12 cellular contexts compared by ENCODE assay signal in genomic region chr14:90556050-90556477, GRCh38.
DNase-seq lines count a peak whose midpoint lies in the region; ATAC-seq, FAIRE-seq and TF ChIP-seq lines count a peak whose summit lies in the region.
"Had no signal": no experiment of that assay in that cellular context is flagged by ENCODE, and none has a peak within 500 bp of the region (broad histone marks: within the 10 kb centered on the region; RNA-seq: fewer than 3 reads in every experiment).

No MANE protein-coding gene starts in this region.

- H3K79me2 ChIP-seq in GM23338 (replicated peaks; ENCODE audit: insufficient read depth) = no peaks in the 10 kb centered on the region

- TF ChIP-seq CTCF in GM23338 (conservative IDR thresholded peaks at IDR 0.05; ENCODE audit: low read depth in 2 of 2) = no peak
- TF ChIP-seq CTCF in breast epithelium (IDR thresholded peaks at IDR 0.05) = no peak

- 0 out of 3 replicates have a peak overlapping the region, but pooled peaks have one; percentile 24 for H3K4me3 Mint-ChIP-seq in GM23338

- H3K4me1 ChIP-seq in GM23338 (ENCODE audit: insufficient read depth) (peaks cover 12% of the 10 kb centered on the region), rectal smooth muscle tissue (ENCODE audit: control insufficient read depth, insufficient read depth, low read length) (peaks cover 52% of the 10 kb centered on the region), breast epithelium (no peaks in the 10 kb centered on the region)

- peaks cover 18% of the 10 kb centered on the region for H3K4me1 Mint-ChIP-seq in GM23338

- no peaks in the 10 kb centered on the region for H3K27me3 ChIP-seq in GM23338 (ENCODE audit: insufficient read depth)
- H3K27me3 ChIP-seq in rectal smooth muscle tissue (ENCODE audit: control insufficient read depth, insufficient read depth, low read length) = no peaks in the 10 kb centered on the region
- H3K27me3 ChIP-seq in breast epithelium = no peaks in the 10 kb centered on the region

- intact Hi-C loops in breast epithelium (cut with DNase I; ENCODE audit: low total_unique reads) = no loop called here

- peak overlapping the region; percentile 64 for H3K4me2 ChIP-seq in GM23338

- ATAC-seq in GM23338 (peak; percentile 75), HG02870 (IDR thresholded peaks at IDR 0.05; ENCODE audit: unreplicated experiment) (no peak), GM18511 (IDR thresholded peaks at IDR 0.05; ENCODE audit: unreplicated experiment) (no peak)

- no peak overlapping the region for H3K27ac ChIP-seq in GM23338 (ENCODE audit: low read depth)
- peak overlapping the region; percentile 94 for H3K27ac ChIP-seq in caudate nucleus (ENCODE audit: low read depth, low read length)
- peak overlapping the region; percentile 89 for H3K27ac ChIP-seq in rectal smooth muscle tissue (ENCODE audit: low read depth, low read length)
- no peak overlapping the region for H3K27ac ChIP-seq in breast epithelium

- H2AFZ ChIP-seq in GM23338 = peak overlapping the region; percentile 86

- no peak for TF ChIP-seq POLR2A in breast epithelium (IDR thresholded peaks at IDR 0.05)

- H3F3A ChIP-seq in GM23338 (replicated peaks; ENCODE audit: low read depth) = no peaks in the 10 kb centered on the region

- no peak for FAIRE-seq in HTR-8/SVneo (lab: Jason Lieb, UNC)
- FAIRE-seq: GM18507 had no signal

- no peaks in the 10 kb centered on the region for H3K9me3 ChIP-seq in breast epithelium

- H3K27ac Mint-ChIP-seq in GM23338 = no peak overlapping the region

- H3K27me3 Mint-ChIP-seq in GM23338 (ENCODE audit: insufficient read depth, low read depth, poor library complexity) = peaks cover 18% of the 10 kb centered on the region

- H3K9me3 Mint-ChIP-seq in GM23338 = no peaks in the 10 kb centered on the region

- H3K9ac ChIP-seq in rectal smooth muscle tissue (ENCODE audit: low read length) = no peak overlapping the region

- H3K36me3 ChIP-seq in GM23338 (ENCODE audit: insufficient read depth) (no peaks in the 10 kb centered on the region), rectal smooth muscle tissue (ENCODE audit: control insufficient read depth, insufficient read depth, low read length) (no peaks in the 10 kb centered on the region), breast epithelium (no peaks in the 10 kb centered on the region)

- H3K36me3 Mint-ChIP-seq in GM23338 (ENCODE audit: low read depth) = no peaks in the 10 kb centered on the region; the same call in 2 of the 3 replicates

- H3K9me2 ChIP-seq in GM23338 (ENCODE audit: insufficient read depth) = no peaks in the 10 kb centered on the region

- DNase-seq in GM23338 (ENCODE audit: low spot score) (peak; percentile 84), caudate nucleus (lab: John Stamatoyannopoulos, UW) (peak in 29 of 61 donors; percentile 12 to 84 (median 43)), iPS-NIHi11 (ENCODE audit: low spot score) (peak; percentile 82), breast epithelium (ENCODE audit: low spot score in 2 of 2) (no peak), HTR-8/SVneo (ENCODE audit: insufficient read length, low spot score) (no peak)
- DNase-seq: activated CD8-positive, alpha-beta memory T cell treated with anti-CD3 and anti-CD28 coated beads for 24 hours; GOT3; NCI-H2081 had no signal

- H3K4me3 ChIP-seq in GM23338 = no peak overlapping the region
- H3K4me3 ChIP-seq in rectal smooth muscle tissue (ENCODE audit: low read length) = peak overlapping the region; percentile 45
- H3K4me3 ChIP-seq in breast epithelium = peak overlapping the region in 1 of 3 donors; percentile 32

- H4K20me1 ChIP-seq in GM23338 (replicated peaks; ENCODE audit: insufficient read depth) = no peaks in the 10 kb centered on the region

TF ChIP-seq in GM23338, 12 proteins besides CTCF, POLR2A, EP300 and RAD21 (continues in another document):
- no peak for TF ChIP-seq EZH2phosphoT487 (IDR thresholded peaks at IDR 0.05; ENCODE audit: unreplicated experiment)
- TF ChIP-seq JUNB (IDR thresholded peaks at IDR 0.05; ENCODE audit: unreplicated experiment) = no peak
- no peak for TF ChIP-seq CREB1 (CRISPR knock-in tag; IDR thresholded peaks at IDR 0.05; ENCODE audit: low read depth)
- no peak for TF ChIP-seq NANOG (IDR thresholded peaks at IDR 0.05; ENCODE audit: borderline replicate concordance)
- TF ChIP-seq EZH2 (IDR thresholded peaks at IDR 0.05; ENCODE audit: low read depth, unreplicated experiment) = no peak
- TF ChIP-seq STAT1 (IDR thresholded peaks at IDR 0.05; ENCODE audit: unreplicated experiment) = no peak
- TF ChIP-seq ZNF114 (CRISPR knock-in tag; IDR thresholded peaks at IDR 0.05) = no peak
- no peak for TF ChIP-seq ZNF331 (CRISPR knock-in tag; IDR thresholded peaks at IDR 0.05; ENCODE audit: low read depth)
- TF ChIP-seq ZNF462 (CRISPR knock-in tag; IDR thresholded peaks at IDR 0.05) = no peak
- no peak for TF ChIP-seq POLR2AphosphoS5 (IDR thresholded peaks at IDR 0.05; ENCODE audit: low read depth)
- no peak for TF ChIP-seq ETS1 (IDR thresholded peaks at IDR 0.05)

Comparison
In these comparisons a context has a peak if more than half of its experiments do, and no peak if none do; other contexts are left out.
1. DNase-seq: peak in GM23338 (single experiment) and iPS-NIHi11 (single experiment); none in breast epithelium (0 of 2) and HTR-8/SVneo (single experiment).
2. H3K27ac ChIP-seq: peak in caudate nucleus (single experiment) and rectal smooth muscle tissue (single experiment); none in GM23338 (single experiment) and breast epithelium (0 of 2).